ENCODE assay signal across 20 cellular contexts in the genomic region with DNA sequence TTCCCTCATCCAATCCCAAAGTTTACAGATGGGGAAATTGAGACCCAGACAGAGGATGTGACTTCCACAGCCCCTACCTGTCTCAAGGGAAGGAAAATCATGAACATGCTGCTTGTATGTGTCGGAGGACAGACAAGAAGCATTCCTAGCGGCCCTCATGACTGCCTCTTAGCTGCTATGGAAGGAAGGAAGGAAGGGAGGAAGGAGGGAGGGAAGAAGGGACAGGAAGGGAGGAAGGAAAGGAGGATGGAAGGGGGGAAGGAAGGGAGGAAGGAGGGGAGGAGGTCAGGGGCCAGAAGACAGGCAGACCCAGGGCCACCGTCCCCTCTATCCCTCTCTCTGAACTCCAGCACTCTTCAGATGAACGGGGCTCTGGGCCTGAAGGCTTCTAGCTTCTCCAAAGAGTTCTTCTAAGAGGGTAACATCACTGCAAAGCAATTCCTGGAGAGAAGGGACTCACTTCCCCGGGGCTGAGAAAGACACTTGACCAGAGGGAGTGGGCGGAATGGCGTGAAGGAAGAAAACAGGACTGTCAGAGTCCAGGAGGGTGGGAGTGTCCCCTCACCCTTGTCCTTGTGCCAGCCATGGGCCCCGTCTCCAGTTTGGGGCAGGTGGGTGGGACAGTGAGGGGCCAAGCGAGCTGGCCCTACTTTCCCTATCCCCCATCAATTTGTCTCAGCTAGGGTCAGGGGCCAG.
DNase-seq lines count a peak whose midpoint lies in the region; ATAC-seq and TF ChIP-seq lines count a peak whose summit lies in the region.
"Had no signal": no experiment of that assay in that cellular context is flagged by ENCODE, and none has a peak within 500 bp of the region (broad histone marks: within the 10 kb centered on the region; RNA-seq: fewer than 3 reads in every experiment).

No MANE protein-coding gene starts in this region.

- peak; percentile 53 for DNase-seq in activated effector memory CD4-positive, alpha-beta T cell treated with anti-CD3 and anti-CD28 coated beads, Interleukin-2, amount 50 U/mL, for 16 hours
- no peak for DNase-seq in activated effector memory CD4-positive, alpha-beta T cell treated with Interleukin-2 at 50 U/mL for 16 hours
- DNase-seq in right cardiac atrium = no peak
- no peak for DNase-seq in psoas muscle
- peak; percentile 56 for DNase-seq in upper lobe of right lung
- no peak for DNase-seq in MV-4-11 (lab: John Stamatoyannopoulos, UW)
- no peak for DNase-seq in MG63
- DNase-seq in NCI-H510A treated with DMSO at 0.1 percent for 48 hours (lab: John Stamatoyannopoulos, UW) = no peak
- DNase-seq: activated CD8-positive, alpha-beta T cell treated with anti-CD3 and anti-CD28 coated beads, Interleukin-2, amount 10 ng/mL, durations not matched to agents 7 days and 5 days; BE2C; colonic mucosa; GDM1; natural killer cell; NCI-H1436; SHP77 treated with DMSO at 0.1 percent for 48 hours; stimulated activated CD4-positive, alpha-beta T cell treated with anti-CD3 and anti-CD28 coated beads, Interleukin-2, amount 100 ng/mL, for 24 hours; T-helper 17 cell had no signal

- TF ChIP-seq CTCF in psoas muscle (IDR thresholded peaks at IDR 0.05) (no peak), upper lobe of right lung (IDR thresholded peaks at IDR 0.05) (no peak)

- H3K4me1 ChIP-seq in right cardiac atrium (ENCODE audit: control insufficient read depth, insufficient read depth, low read length) (peaks cover 7% of the 10 kb centered on the region), psoas muscle (peaks cover 41% of the 10 kb centered on the region), upper lobe of right lung (peaks cover 9% of the 10 kb centered on the region)
- H3K4me1 ChIP-seq: BE2C, colonic mucosa had no signal

- no peaks in the 10 kb centered on the region for H3K27me3 ChIP-seq in right cardiac atrium (ENCODE audit: control insufficient read depth, insufficient read depth)
- H3K27me3 ChIP-seq in psoas muscle (ENCODE audit: insufficient read depth in 3 of 3, low read length in 2 of 3) = no peaks in the 10 kb centered on the region
- no peaks in the 10 kb centered on the region for H3K27me3 ChIP-seq in upper lobe of right lung
- no peaks in the 10 kb centered on the region for H3K27me3 ChIP-seq in MG63
- H3K27me3 ChIP-seq: colonic mucosa, suprapubic skin had no signal

- H3K9me3 ChIP-seq in right cardiac atrium (ENCODE audit: control insufficient read depth, low read length) = no peaks in the 10 kb centered on the region
- no peaks in the 10 kb centered on the region for H3K9me3 ChIP-seq in psoas muscle
- H3K9me3 ChIP-seq in upper lobe of right lung = no peaks in the 10 kb centered on the region
- H3K9me3 ChIP-seq in MG63 = no peaks in the 10 kb centered on the region
- H3K9me3 ChIP-seq: BE2C, colonic mucosa, suprapubic skin had no signal

- 75% methylated on average over 9 of the region's 9 CpGs for WGBS in right cardiac atrium
- WGBS in psoas muscle, 3 donors = 81 to 84% (median 82%) methylated on average over 9 of the region's 9 CpGs

- H3K36me3 ChIP-seq in psoas muscle (ENCODE audit: insufficient read depth in 1 of 2, low read depth in 1 of 2) (no peaks in the 10 kb centered on the region), upper lobe of right lung (no peaks in the 10 kb centered on the region), MG63 (no peaks in the 10 kb centered on the region)
- H3K36me3 ChIP-seq: BE2C, colonic mucosa, suprapubic skin had no signal

- H3K27ac ChIP-seq in right cardiac atrium (ENCODE audit: low read length) (peak overlapping the region; percentile 34), psoas muscle (peak overlapping the region; percentile 67), upper lobe of right lung (peak overlapping the region; percentile 42)
- H3K27ac ChIP-seq: 22Rv1, colonic mucosa, epithelial cell of prostate, suprapubic skin had no signal

- H3K4me3 ChIP-seq in right cardiac atrium (ENCODE audit: low read length) (no peak overlapping the region), psoas muscle (no peak overlapping the region), upper lobe of right lung (no peak overlapping the region), MG63 (no peak overlapping the region)
- H3K4me3 ChIP-seq: colonic mucosa, suprapubic skin had no signal

- ATAC-seq in right cardiac atrium (no peak), psoas muscle (no peak), upper lobe of right lung (no peak)
- ATAC-seq: T-helper 17 cell had no signal

- intact Hi-C loops in right cardiac atrium (cut with DNase I) (loop anchor here (2.0 to 10.0 kb wide), 5 partner anchors 180 to 254 kb away; a partner anchor contains a TSS), psoas muscle (cut with DNase I) (loop anchor here (2.0 to 5.0 kb wide), 5 partner anchors 56 to 384 kb away; a partner anchor contains a TSS), upper lobe of right lung (cut with DNase I) (loop anchor here (10.0 kb wide), 1 partner anchor 82 kb away; no protein-coding TSS in a partner anchor)

Comparison
In these comparisons a context has a peak if more than half of its experiments do, and no peak if none do; other contexts are left out.
1. DNase-seq: peak in activated effector memory CD4-positive, alpha-beta T cell treated with anti-CD3 and anti-CD28 coated beads, Interleukin-2, amount 50 U/mL, for 16 hours (single experiment) and upper lobe of right lung (single experiment); none in activated effector memory CD4-positive, alpha-beta T cell treated with Interleukin-2 at 50 U/mL for 16 hours (single experiment), right cardiac atrium (0 of 3), psoas muscle (0 of 2), MV-4-11 (single experiment), MG63 (single experiment) and NCI-H510A treated with DMSO at 0.1 percent for 48 hours (single experiment).
2. Peak in every context shown above with its lines, with median percentiles within 50 percentile points of each other: H3K27ac ChIP-seq.